ENCODE assay signal across 10 cellular contexts in genomic region chr3:111595239-111595638, GRCh38. TPM values are rescaled to one million over a fixed set of nuclear protein-coding genes. Genes with fewer than 3 reads are reported as not detected.
A peak's percentile ranks its signal among the peaks of the same experiment; 100 is the strongest.
DNase-seq lines count a peak whose midpoint lies in the region; ATAC-seq and TF ChIP-seq lines count a peak whose summit lies in the region.
"Had no signal": no experiment of that assay in that cellular context is flagged by ENCODE, and none has a peak within 500 bp of the region (broad histone marks: within the 10 kb centered on the region; RNA-seq: fewer than 3 reads in every experiment).

Gene ZBED2 (minus strand): TSS chr3:111595346. CDS start chr3:111594201, 1,145 bp downstream.

- peak within 1 kb of the TSS; percentile 71 for H3K4me3 Mint-ChIP-seq in activated B cell treated with CpG ODN at 0.5 μM for 24 hours

- H3K4me1 Mint-ChIP-seq in activated B cell treated with CpG ODN at 0.5 μM for 24 hours: peaks cover 56% of the 10 kb centered on the region

- H3K4ac ChIP-seq in neuronal stem cell (ENCODE audit: low read length): no peak within 1 kb of the TSS

- H4K91ac ChIP-seq in neuronal stem cell (ENCODE audit: low read depth, low read length, poor library complexity): no peak within 1 kb of the TSS

- no peaks in the 10 kb centered on the region for H3K9me3 Mint-ChIP-seq in activated B cell treated with CpG ODN at 0.5 μM for 24 hours

- H3K36me3 ChIP-seq in neuronal stem cell (replicated peaks in 1 of 2; ENCODE audit: control insufficient read depth in 2 of 2, insufficient read depth in 2 of 2, low read length in 2 of 2): no peaks in the 10 kb centered on the region

- H3K23ac ChIP-seq in neuronal stem cell (ENCODE audit: low read depth, low read length, poor library complexity): no peak within 1 kb of the TSS

- intact Hi-C loops in activated B cell treated with CpG ODN at 0.5 μM for 24 hours (cut with micrococcal nuclease): loop anchor here (1.0 to 2.0 kb wide), 3 partner anchors 8 to 48 kb away; no protein-coding TSS in a partner anchor

- H2BK120ac ChIP-seq in neuronal stem cell (ENCODE audit: low read depth, low read length): no peak within 1 kb of the TSS

- H3K4me1 ChIP-seq in neuronal stem cell (ENCODE audit: control insufficient read depth in 2 of 2, insufficient read depth in 1 of 2, low read depth in 1 of 2, low read length in 2 of 2): peaks cover 0 to 2% of the 10 kb centered on the region in 2 donors

- H3K27ac ChIP-seq in neuronal stem cell (replicated peaks; ENCODE audit: low read length): no peak within 1 kb of the TSS

- DNase-seq in activated B cell treated with CpG ODN at 0.5 μM for 24 hours: no peak
- DNase-seq in neuronal stem cell (ENCODE audit: low spot score): no peak
- no peak for DNase-seq in COLO829 (ENCODE audit: low spot score)
- DNase-seq in NCI-H82 treated with DMSO at 0.1 percent for 48 hours (lab: John Stamatoyannopoulos, UW; ENCODE audit: unreplicated experiment): no peak
- DNase-seq: NCI-H187 treated with DMSO at 0.1 percent for 48 hours had no signal

- H3K9me3 ChIP-seq in neuronal stem cell (replicated peaks in 1 of 2; ENCODE audit: control insufficient read depth in 2 of 2, insufficient read depth in 1 of 2, low read depth in 1 of 2, low read length in 2 of 2): no peaks in the 10 kb centered on the region

- H2BK15ac ChIP-seq in neuronal stem cell (ENCODE audit: low read length): no peak within 1 kb of the TSS

- H3K4me2 ChIP-seq in neuronal stem cell (ENCODE audit: insufficient read depth, low read length, poor library complexity, severe bottlenecking): no peak within 1 kb of the TSS

- no peak for TF ChIP-seq CTCF in activated B cell treated with CpG ODN at 0.5 μM for 24 hours (IDR thresholded peaks at IDR 0.05)

- peak; percentile 52 for ATAC-seq in GM18870 (IDR thresholded peaks at IDR 0.05; ENCODE audit: unreplicated experiment)
- ATAC-seq in HG02571 (IDR thresholded peaks at IDR 0.05; ENCODE audit: unreplicated experiment): peak; percentile 49
- peak; percentile 67 for ATAC-seq in activated B cell treated with CpG ODN at 0.5 μM for 24 hours (ENCODE audit: low read depth)
- no peak for ATAC-seq in HG03196 (IDR thresholded peaks at IDR 0.05; ENCODE audit: unreplicated experiment)
- ATAC-seq in HG03139 (IDR thresholded peaks at IDR 0.05; ENCODE audit: unreplicated experiment): no peak

- peak within 1 kb of the TSS; percentile 26 for H3K14ac ChIP-seq in neuronal stem cell (ENCODE audit: low read length)

- CTCF ChIA-PET in activated B cell treated with CpG ODN at 0.5 μM for 24 hours (lab: Charles Lee): interaction anchor here (0.8 to 2.6 kb wide), 4 partner anchors 15 to 96 kb away, joined by 3 to 12 read pairs (median 9); no protein-coding TSS in a partner anchor

- no peak within 1 kb of the TSS for H2BK12ac ChIP-seq in neuronal stem cell (ENCODE audit: low read length)

- H3K27me3 Mint-ChIP-seq in activated B cell treated with CpG ODN at 0.5 μM for 24 hours: no peaks in the 10 kb centered on the region

- no CpG with 5 or more reads among the region's 2 CpGs for WGBS in neuronal stem cell (ENCODE audit: extremely low coverage in 2 of 2, insufficient read length in 2 of 2, insufficient replicate concordance in 1 of 2), 2 donors

- no peak within 1 kb of the TSS for H3K4me3 ChIP-seq in neuronal stem cell (ENCODE audit: low read length in 2 of 2)

- H3K27me3 ChIP-seq in neuronal stem cell (ENCODE audit: control insufficient read depth in 3 of 3, insufficient read depth in 3 of 3, low read depth in 1 of 3, low read length in 3 of 3): peaks cover 0 to 5% (median 0%) of the 10 kb centered on the region in 3 experiments

- peak within 1 kb of the TSS; percentile 90 for H3K27ac Mint-ChIP-seq in activated B cell treated with CpG ODN at 0.5 μM for 24 hours

- H3K9ac ChIP-seq in neuronal stem cell (ENCODE audit: low read depth, low read length, poor library complexity): no peak within 1 kb of the TSS

- no peak within 1 kb of the TSS for H2BK5ac ChIP-seq in neuronal stem cell (ENCODE audit: low read length)

- H2AFZ ChIP-seq in neuronal stem cell (ENCODE audit: low read length): no peak within 1 kb of the TSS

- no peak within 1 kb of the TSS for H2AK5ac ChIP-seq in neuronal stem cell (ENCODE audit: low read depth, low read length)

- peaks cover 16% of the 10 kb centered on the region for H3K36me3 Mint-ChIP-seq in activated B cell treated with CpG ODN at 0.5 μM for 24 hours (ENCODE audit: low read depth)

- H3K79me1 ChIP-seq in neuronal stem cell (ENCODE audit: low read depth, low read length): no peaks in the 10 kb centered on the region

- no peak within 1 kb of the TSS for H3K18ac ChIP-seq in neuronal stem cell (ENCODE audit: low read length)

- peak within 1 kb of the TSS; percentile 30 for H4K8ac ChIP-seq in neuronal stem cell (ENCODE audit: low read depth, low read length)

- POLR2A ChIA-PET in activated B cell treated with CpG ODN at 0.5 μM for 24 hours (lab: Charles Lee): interaction anchor here (0.9 to 3.6 kb wide), 9 partner anchors 9 to 384 kb away, joined by 3 to 25 read pairs (median 5); partner anchors contain the start of gene CD96

RNA-seq across cellular contexts. Expression of gene ZBED2, which starts in this region (rescaled TPM):
- 4.6 and 5.3 TPM in 2 replicates for total RNA-seq in activated B cell treated with CpG ODN at 0.5 μM for 24 hours
- polyA plus RNA-seq in neuronal stem cell (2013, experiment 1 of 2): not detected
- polyA plus RNA-seq in neuronal stem cell (2013, experiment 2 of 2): not detected
- total RNA-seq: fibroblast of villous mesenchyme had no signal

Comparison
In these comparisons a context has a peak if more than half of its experiments do, and no peak if none do; other contexts are left out.
1. ATAC-seq: peak in GM18870 (single experiment), HG02571 (single experiment) and activated B cell treated with CpG ODN at 0.5 μM for 24 hours (single experiment); none in HG03196 (single experiment) and HG03139 (single experiment).